8 cellular contexts compared by ENCODE assay signal in genomic region chr9:91905958-91906585, GRCh38. TPM values are rescaled to one million over a fixed set of nuclear protein-coding genes. Genes with fewer than 3 reads are reported as not detected.
DNase-seq lines count a peak whose midpoint lies in the region; ATAC-seq and TF ChIP-seq lines count a peak whose summit lies in the region.

No MANE protein-coding gene starts in this region.

- peaks cover 18% of the 10 kb centered on the region for H3K27me3 Mint-ChIP-seq in WTC11 (ENCODE audit: low read depth)
- peaks cover 9% of the 10 kb centered on the region for H3K27me3 Mint-ChIP-seq in type B pancreatic cell

- H3K27me3 ChIP-seq in esophagus muscularis mucosa (no peaks in the 10 kb centered on the region), skeletal muscle tissue (ENCODE audit: control insufficient read depth in 3 of 3, insufficient read depth in 3 of 3, low read length in 3 of 3) (peaks cover 0 to 16% (median 6%) of the 10 kb centered on the region in 3 donors)

- H3K36me3 ChIP-seq in esophagus muscularis mucosa (no peaks in the 10 kb centered on the region), skeletal muscle tissue (ENCODE audit: control insufficient read depth in 3 of 3, insufficient read depth in 3 of 3, low read length in 3 of 3) (no peaks in the 10 kb centered on the region)

- CTCF ChIA-PET in WTC11 (lab: Charles Lee) = interaction anchor here (1.3 to 1.6 kb wide), 2 partner anchors 49 to 148 kb away, joined by 4 to 6 read pairs; no protein-coding TSS in a partner anchor

- ATAC-seq in WTC11 = peak; percentile 53; the same call in 1 of the 2 replicates
- no peak for ATAC-seq in HG03469 (IDR thresholded peaks at IDR 0.05; ENCODE audit: unreplicated experiment)

- H3K4me1 Mint-ChIP-seq in WTC11 (peaks cover 54% of the 10 kb centered on the region), type B pancreatic cell (ENCODE audit: unreplicated experiment) (peaks cover 52% of the 10 kb centered on the region)

- peaks cover 0 to 81% (median 63%) of the 10 kb centered on the region in 4 donors for H3K4me1 ChIP-seq in esophagus muscularis mucosa
- no peaks in the 10 kb centered on the region for H3K4me1 ChIP-seq in skeletal muscle tissue (ENCODE audit: control insufficient read depth in 3 of 3, insufficient read depth in 3 of 3, low read length in 3 of 3)

- H3K4me3 ChIP-seq in esophagus muscularis mucosa (peak overlapping the region; percentile 27 to 48 (median 39)), skeletal muscle tissue (ENCODE audit: low read length in 3 of 3) (peak overlapping the region; percentile 41 to 73 (median 41))

- H3K27ac ChIP-seq in esophagus muscularis mucosa (replicated peaks in 1 of 4) (peak overlapping the region in 1 of 4 donors; percentile 2), skeletal muscle tissue (ENCODE audit: low read depth, low read length) (no peak overlapping the region)

- no peak overlapping the region for H3K27ac Mint-ChIP-seq in WTC11
- no peak overlapping the region for H3K27ac Mint-ChIP-seq in type B pancreatic cell

- no peaks in the 10 kb centered on the region for H3K9me3 Mint-ChIP-seq in WTC11
- H3K9me3 Mint-ChIP-seq in type B pancreatic cell = no peaks in the 10 kb centered on the region

- H3K9me3 ChIP-seq in esophagus muscularis mucosa = no peaks in the 10 kb centered on the region
- H3K9me3 ChIP-seq in skeletal muscle tissue (ENCODE audit: control insufficient read depth in 3 of 3, low read length in 3 of 3) = no peaks in the 10 kb centered on the region

- intact Hi-C loops in esophagus muscularis mucosa (cut with DNase I) = no loop called here

- no peak for TF ChIP-seq POLR2A in esophagus muscularis mucosa (IDR thresholded peaks at IDR 0.05; ENCODE audit: low read depth)

- WGBS in esophagus muscularis mucosa = 62% methylated on average over 11 of the region's 12 CpGs

- H3K36me3 Mint-ChIP-seq in WTC11 = no peaks in the 10 kb centered on the region
- peaks cover 7% of the 10 kb centered on the region for H3K36me3 Mint-ChIP-seq in type B pancreatic cell

- H3K4me3 Mint-ChIP-seq in WTC11 = no peak overlapping the region
- no peak overlapping the region for H3K4me3 Mint-ChIP-seq in type B pancreatic cell

- TF ChIP-seq CTCF in WTC11 (IDR thresholded peaks at IDR 0.05) = no peak
- no peak for TF ChIP-seq CTCF in esophagus muscularis mucosa (IDR thresholded peaks at IDR 0.05)
- TF ChIP-seq CTCF in type B pancreatic cell (conservative IDR thresholded peaks at IDR 0.05) = no peak

- peak; percentile 49 for DNase-seq in activated naive CD4-positive, alpha-beta T cell treated with Interleukin-2 at 50 U/mL for 16 hours
- no peak for DNase-seq in activated naive CD4-positive, alpha-beta T cell treated with anti-CD3 and anti-CD28 coated beads, Interleukin-2, amount 50 U/mL, for 16 hours
- DNase-seq in WTC11 (ENCODE audit: low spot score) = no peak
- no peak for DNase-seq in esophagus muscularis mucosa (ENCODE audit: extremely low spot score)
- no peak for DNase-seq in NCI-H82 (lab: John Stamatoyannopoulos, UW)
- no peak for DNase-seq in type B pancreatic cell (ENCODE audit: extremely low spot score, unreplicated experiment)

- peak overlapping the region in 1 of 3 donors; percentile 36 for H3K9ac ChIP-seq in skeletal muscle tissue (ENCODE audit: low read depth in 1 of 3, low read length in 3 of 3)

- TF ChIP-seq EP300 in esophagus muscularis mucosa (IDR thresholded peaks at IDR 0.05) = no peak

- POLR2A ChIA-PET in WTC11 (lab: Charles Lee) = no interaction called here

TF ChIP-seq in WTC11, 78 proteins besides CTCF, POLR2A, EP300 and RAD21:
- TF ChIP-seq SOX15 (CRISPR knock-in tag; IDR thresholded peaks at IDR 0.05) = no peak

RNA-seq across cellular contexts. Expression of gene ROR2, which starts 44.0 kb away (rescaled TPM):
- total RNA-seq in WTC11 (2021) (15.2 to 19.8 TPM (median 15.9 TPM) in 3 replicates), esophagus muscularis mucosa (10 to 100 TPM; 37.4 to 71.8 (median 59.4) TPM), skeletal muscle tissue (4.2 TPM), type B pancreatic cell (ENCODE audit: low replicate concordance) (7.4 and 48.9 TPM in 2 replicates)
